ENCODE assay signal across 8 cellular contexts in genomic region chr5:61896811-61897210, GRCh38.
"Had no signal": no experiment of that assay in that cellular context is flagged by ENCODE, and none has a peak within 500 bp of the region (broad histone marks: within the 10 kb centered on the region; RNA-seq: fewer than 3 reads in every experiment).

No MANE protein-coding gene starts in this region.

- H3K27ac ChIP-seq: HL-60, KMS-11 had no signal

- H3K36me3 Mint-ChIP-seq: IgD-negative memory B cell had no signal

- H3K4me3 ChIP-seq: K562 had no signal

- H3K27ac Mint-ChIP-seq: IgD-negative memory B cell had no signal

- DNase-seq: IMR-90, KBM-7, KG1 had no signal

- ATAC-seq: HepG2, K562 had no signal

- H3K4me1 Mint-ChIP-seq: IgD-negative memory B cell had no signal

- H3K27me3 Mint-ChIP-seq: IgD-negative memory B cell had no signal

- H3K4me3 Mint-ChIP-seq: IgD-negative memory B cell had no signal
